ENCODE assay signal across 12 cellular contexts in the genomic region with DNA sequence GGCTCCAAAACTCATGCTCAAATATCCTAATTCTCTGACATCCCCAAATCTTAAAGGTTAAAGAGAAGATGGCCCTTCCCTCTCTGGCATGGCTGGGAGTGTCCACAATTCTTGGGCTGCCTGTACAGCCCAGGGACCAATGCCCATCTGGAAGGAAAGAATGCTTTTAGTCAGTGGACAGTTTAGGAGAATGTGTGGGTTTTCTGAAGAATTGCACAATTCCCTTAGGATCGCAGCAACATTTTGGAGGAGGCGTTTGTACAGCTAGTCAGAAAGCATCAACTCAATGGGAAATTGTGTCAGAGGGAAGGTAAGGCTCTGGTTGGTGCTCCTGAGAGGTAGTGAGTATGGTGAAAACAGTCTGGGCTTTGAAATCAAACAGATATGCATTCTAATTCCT. TPM values are rescaled to one million over a fixed set of nuclear protein-coding genes. Genes with fewer than 3 reads are reported as not detected.
DNase-seq lines count a peak whose midpoint lies in the region; ATAC-seq and TF ChIP-seq lines count a peak whose summit lies in the region.
"Had no signal": no experiment of that assay in that cellular context is flagged by ENCODE, and none has a peak within 500 bp of the region (broad histone marks: within the 10 kb centered on the region; RNA-seq: fewer than 3 reads in every experiment).

No MANE protein-coding gene starts in this region.

- no peaks in the 10 kb centered on the region for H3K27me3 ChIP-seq in Panc1 (ENCODE audit: control insufficient read depth, insufficient read depth, low read length)
- no peaks in the 10 kb centered on the region for H3K27me3 ChIP-seq in esophagus squamous epithelium
- H3K27me3 ChIP-seq in upper lobe of right lung: no peaks in the 10 kb centered on the region

- POLR2A ChIA-PET in AG04449 (lab: Yijun Ruan, JAX): no interaction called here
- POLR2A ChIA-PET in Panc1 (lab: Charles Lee): interaction anchor here (0.7 kb wide), 2 partner anchors 47 to 95 kb away, joined by 7 to 17 read pairs; no protein-coding TSS in a partner anchor

- WGBS in esophagus squamous epithelium, 2 donors: 28 to 36% methylated on average over 2 of the region's 2 CpGs

- H3K4me3 Mint-ChIP-seq in neural crest cell: no peak overlapping the region
- no peak overlapping the region for H3K4me3 Mint-ChIP-seq in activated CD8-positive, alpha-beta memory T cell treated with anti-CD3 and anti-CD28 coated beads, Interleukin-2, amount 10 ng/mL, durations not matched to agents 7 days and 5 days

- ATAC-seq in Panc1: no peak
- no peak for ATAC-seq in activated CD8-positive, alpha-beta memory T cell treated with anti-CD3 and anti-CD28 coated beads, Interleukin-2, amount 10 ng/mL, durations not matched to agents 7 days and 5 days
- no peak for ATAC-seq in upper lobe of right lung

- H3K4me3 ChIP-seq in AG04449 (ENCODE audit: low read depth, low read length): no peak overlapping the region
- no peak overlapping the region for H3K4me3 ChIP-seq in Panc1 (ENCODE audit: low read depth in 2 of 2, low read length in 2 of 2)
- H3K4me3 ChIP-seq in esophagus squamous epithelium: no peak overlapping the region
- no peak overlapping the region for H3K4me3 ChIP-seq in upper lobe of right lung

- peak overlapping the region; percentile 9 for H3K27ac Mint-ChIP-seq in neural crest cell (ENCODE audit: unreplicated experiment)
- H3K27ac Mint-ChIP-seq in activated CD8-positive, alpha-beta memory T cell treated with anti-CD3 and anti-CD28 coated beads, Interleukin-2, amount 10 ng/mL, durations not matched to agents 7 days and 5 days: no peak overlapping the region
- H3K27ac Mint-ChIP-seq: progenitor cell of endocrine pancreas had no signal

- no peaks in the 10 kb centered on the region for H3K9me3 ChIP-seq in Panc1 (ENCODE audit: control insufficient read depth, insufficient read depth, low read depth, low read length)
- no peaks in the 10 kb centered on the region for H3K9me3 ChIP-seq in esophagus squamous epithelium
- H3K9me3 ChIP-seq in upper lobe of right lung: no peaks in the 10 kb centered on the region

- DNase-seq in AG04449 (ENCODE audit: low read depth, low spot score) (peak; percentile 73), Panc1 (ENCODE audit: low read depth, low spot score) (no peak), esophagus squamous epithelium (lab: John Stamatoyannopoulos, UW) (no peak), neural crest cell (ENCODE audit: low read depth, low spot score) (no peak), NCI-H1092 (lab: John Stamatoyannopoulos, UW) (no peak), upper lobe of right lung (no peak)
- DNase-seq in activated CD8-positive, alpha-beta memory T cell treated with anti-CD3 and anti-CD28 coated beads, Interleukin-2, amount 10 ng/mL, durations not matched to agents 7 days and 5 days: no peak
- DNase-seq in effector CD4-positive, alpha-beta T cell: no peak
- DNase-seq: ACHN, NCI-H69, substantia nigra had no signal

- BruUV-seq in Panc1 (replicated peaks; lab: Mats Ljungman, UMichigan): no TSS peak

- in situ Hi-C loops in Panc1 (cut with HindIII; ENCODE audit: low pct_unique_long_range_greater_than_20kb, low sequenced_read_pairs): no loop called here

- TF ChIP-seq CTCF in AG04449 (IDR thresholded peaks at IDR 0.05; ENCODE audit: insufficient read depth, low read length, missing control alignments) (no peak), Panc1 (IDR thresholded peaks at IDR 0.05) (no peak), esophagus squamous epithelium (IDR thresholded peaks at IDR 0.05) (no peak), neural crest cell (conservative IDR thresholded peaks at IDR 0.05) (no peak), upper lobe of right lung (IDR thresholded peaks at IDR 0.05) (no peak)

- H3K4me1 Mint-ChIP-seq in neural crest cell: peaks cover 8% of the 10 kb centered on the region
- peaks cover 4% of the 10 kb centered on the region for H3K4me1 Mint-ChIP-seq in activated CD8-positive, alpha-beta memory T cell treated with anti-CD3 and anti-CD28 coated beads, Interleukin-2, amount 10 ng/mL, durations not matched to agents 7 days and 5 days

- CTCF ChIA-PET in AG04449 (lab: Yijun Ruan, JAX) (interaction anchor here (0.6 to 1.0 kb wide), 2 partner anchors 9 to 33 kb away, joined by 3 read pairs; no protein-coding TSS in a partner anchor), Panc1 (lab: Charles Lee) (no interaction called here)
- CTCF ChIA-PET in activated CD8-positive, alpha-beta memory T cell treated with anti-CD3 and anti-CD28 coated beads, Interleukin-2, amount 10 ng/mL, durations not matched to agents 7 days and 5 days (lab: Charles Lee): no interaction called here

- H3K36me3 ChIP-seq in Panc1 (ENCODE audit: control insufficient read depth, insufficient read depth, low read length): peaks cover 12% of the 10 kb centered on the region
- H3K36me3 ChIP-seq in esophagus squamous epithelium: peaks cover 7 to 50% (median 16%) of the 10 kb centered on the region in 3 donors
- H3K36me3 ChIP-seq in upper lobe of right lung: peaks cover 51% of the 10 kb centered on the region

- intact Hi-C loops in Panc1 (cut with micrococcal nuclease; ENCODE audit: unreplicated experiment) (no loop called here), esophagus squamous epithelium (cut with DNase I) (no loop called here), upper lobe of right lung (cut with DNase I) (no loop called here)

- H3K27me3 Mint-ChIP-seq in neural crest cell (ENCODE audit: low read depth): no peaks in the 10 kb centered on the region
- no peaks in the 10 kb centered on the region for H3K27me3 Mint-ChIP-seq in activated CD8-positive, alpha-beta memory T cell treated with anti-CD3 and anti-CD28 coated beads, Interleukin-2, amount 10 ng/mL, durations not matched to agents 7 days and 5 days
- H3K27me3 Mint-ChIP-seq: progenitor cell of endocrine pancreas had no signal

- peak overlapping the region; percentile 94 for H3K27ac ChIP-seq in Panc1 (ENCODE audit: low read length)
- H3K27ac ChIP-seq in esophagus squamous epithelium: peak overlapping the region; percentile 36 to 64 (median 45)
- no peak overlapping the region for H3K27ac ChIP-seq in upper lobe of right lung

- H3K4me1 ChIP-seq in Panc1 (ENCODE audit: control insufficient read depth, insufficient read depth, low read length): peaks cover 56% of the 10 kb centered on the region
- peaks cover 21 to 77% (median 47%) of the 10 kb centered on the region in 3 donors for H3K4me1 ChIP-seq in esophagus squamous epithelium
- H3K4me1 ChIP-seq in upper lobe of right lung: peaks cover 20% of the 10 kb centered on the region

- H3K9me3 Mint-ChIP-seq in neural crest cell: no peaks in the 10 kb centered on the region
- no peaks in the 10 kb centered on the region for H3K9me3 Mint-ChIP-seq in activated CD8-positive, alpha-beta memory T cell treated with anti-CD3 and anti-CD28 coated beads, Interleukin-2, amount 10 ng/mL, durations not matched to agents 7 days and 5 days (ENCODE audit: low read depth)

- peaks cover 2% of the 10 kb centered on the region for H3K36me3 Mint-ChIP-seq in neural crest cell (ENCODE audit: low read depth)
- peaks cover 18% of the 10 kb centered on the region for H3K36me3 Mint-ChIP-seq in activated CD8-positive, alpha-beta memory T cell treated with anti-CD3 and anti-CD28 coated beads, Interleukin-2, amount 10 ng/mL, durations not matched to agents 7 days and 5 days

- no peak for TF ChIP-seq POLR2A in esophagus squamous epithelium (IDR thresholded peaks at IDR 0.05)

RNA-seq across cellular contexts. Expression of a gene that starts 15.0 kb away (rescaled TPM):
- total RNA-seq in Panc1 (2021; ENCODE audit: unreplicated experiment) (58.5 TPM), esophagus squamous epithelium (10 to 100 TPM; 28.5 to 52.1 (median 41.9) TPM), neural crest cell (96.3 and 98.4 TPM in 2 replicates), upper lobe of right lung (76.3 TPM)
- 47.8 TPM for polyA plus RNA-seq in Panc1 (2012; ENCODE audit: insufficient read length)
- total RNA-seq in activated CD8-positive, alpha-beta memory T cell treated with anti-CD3 and anti-CD28 coated beads, Interleukin-2, amount 10 ng/mL, durations not matched to agents 7 days and 5 days: 100 to 1,000 TPM in 1 of 2 experiments, 10 to 100 TPM in 1; 77.5 to 116 TPM

RNA-seq across cellular contexts. Expression of a gene that starts 22.6 kb away (rescaled TPM):
- total RNA-seq in Panc1 (2021; ENCODE audit: unreplicated experiment): 111 TPM
- 259 TPM for polyA plus RNA-seq in Panc1 (2012; ENCODE audit: insufficient read length)
- total RNA-seq in esophagus squamous epithelium: 10 to 100 TPM; 63.4 to 96.5 (median 76.2) TPM
- 125 and 130 TPM in 2 replicates for total RNA-seq in neural crest cell
- total RNA-seq in activated CD8-positive, alpha-beta memory T cell treated with anti-CD3 and anti-CD28 coated beads, Interleukin-2, amount 10 ng/mL, durations not matched to agents 7 days and 5 days: 100 to 1,000 TPM; 126 to 130 TPM
- total RNA-seq in upper lobe of right lung: 61.6 TPM

RNA-seq across cellular contexts. Expression of a gene that starts 29.8 kb away (rescaled TPM):
- total RNA-seq in Panc1 (2021; ENCODE audit: unreplicated experiment): 12.4 TPM
- 11.9 TPM for polyA plus RNA-seq in Panc1 (2012; ENCODE audit: insufficient read length)
- total RNA-seq in esophagus squamous epithelium: 1 to 10 TPM; 2.4 to 7.2 (median 4.4) TPM
- total RNA-seq in neural crest cell: 10.5 and 11.4 TPM in 2 replicates
- total RNA-seq in activated CD8-positive, alpha-beta memory T cell treated with anti-CD3 and anti-CD28 coated beads, Interleukin-2, amount 10 ng/mL, durations not matched to agents 7 days and 5 days: 1 to 10 TPM; 3.3 to 5.7 TPM
- 45.6 TPM for total RNA-seq in upper lobe of right lung

RNA-seq across cellular contexts. Expression of a gene that starts 42.0 kb away (rescaled TPM):
- total RNA-seq in Panc1 (2021; ENCODE audit: unreplicated experiment) (62.9 TPM), esophagus squamous epithelium (10 to 100 TPM; 17.1 to 81.6 (median 33.6) TPM), neural crest cell (129 and 147 TPM in 2 replicates), upper lobe of right lung (59.1 TPM)
- polyA plus RNA-seq in Panc1 (2012; ENCODE audit: insufficient read length): 56.8 TPM
- 10 to 100 TPM; 72.9 to 81.2 TPM for total RNA-seq in activated CD8-positive, alpha-beta memory T cell treated with anti-CD3 and anti-CD28 coated beads, Interleukin-2, amount 10 ng/mL, durations not matched to agents 7 days and 5 days

RNA-seq across cellular contexts. Expression of a gene that starts 52.6 kb away (rescaled TPM):
- 293 TPM for total RNA-seq in Panc1 (2021; ENCODE audit: unreplicated experiment)
- 393 TPM for polyA plus RNA-seq in Panc1 (2012; ENCODE audit: insufficient read length)
- total RNA-seq in esophagus squamous epithelium: 100 to 1,000 TPM in 3 of 4 donors, 10 to 100 TPM in 1; 96.5 to 141 (median 119) TPM
- total RNA-seq in neural crest cell: 108 and 113 TPM in 2 replicates
- 100 to 1,000 TPM in 1 of 2 experiments, 10 to 100 TPM in 1; 99.9 to 111 TPM for total RNA-seq in activated CD8-positive, alpha-beta memory T cell treated with anti-CD3 and anti-CD28 coated beads, Interleukin-2, amount 10 ng/mL, durations not matched to agents 7 days and 5 days
- total RNA-seq in upper lobe of right lung: 133 TPM
